Comparison of ENCODE assay signal across 40 cellular contexts in the genomic region with DNA sequence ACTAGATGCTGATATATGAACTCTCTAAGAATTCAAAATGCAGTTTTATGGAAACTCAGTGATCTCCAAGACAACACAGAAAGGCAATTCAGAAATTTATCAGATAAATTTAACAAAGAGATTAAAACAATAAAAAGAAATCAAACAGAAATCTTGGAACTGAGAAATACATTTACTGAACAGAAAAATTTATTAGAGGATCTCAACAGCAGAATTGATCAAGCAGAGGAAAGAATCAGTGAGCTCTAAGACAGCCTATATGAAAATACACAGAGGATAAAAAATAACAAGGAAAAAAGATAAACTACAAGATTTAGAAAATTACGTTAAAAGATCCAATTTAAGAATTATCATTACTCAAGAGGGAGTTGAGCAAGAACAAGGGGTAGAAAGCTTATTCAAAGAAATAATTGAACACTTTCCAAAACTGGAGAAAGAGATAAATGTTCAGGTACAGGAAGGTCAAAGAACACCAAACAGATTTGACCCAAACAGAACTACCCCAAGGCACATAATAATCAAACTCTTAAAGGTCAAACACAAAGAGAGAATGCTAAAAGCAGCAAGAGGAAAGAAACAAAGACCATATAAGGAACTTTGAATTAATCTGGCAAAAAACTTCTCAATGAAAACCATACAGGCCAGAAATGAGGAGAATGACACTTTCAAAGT.
"Had no signal": no experiment of that assay in that cellular context is flagged by ENCODE, and none has a peak within 500 bp of the region (broad histone marks: within the 10 kb centered on the region; RNA-seq: fewer than 3 reads in every experiment).

No MANE protein-coding gene starts in this region.

- H3K36me3 ChIP-seq: adrenal gland, ascending aorta, brain microvascular endothelial cell, breast epithelium, cardiac muscle cell had no signal

- FAIRE-seq: astrocyte, bronchial epithelial cell had no signal

- H3K4me3 ChIP-seq: adrenal gland, ascending aorta, body of pancreas, breast epithelium, cardiac muscle cell had no signal

- H3K4me1 ChIP-seq: adrenal gland, ascending aorta, body of pancreas, breast epithelium had no signal

- ATAC-seq: activated naive CD4-positive, alpha-beta T cell treated with anti-CD3 and anti-CD28 coated beads, Interleukin-2, amount 50 U/mL, for 72 hours; activated naive CD8-positive, alpha-beta T cell treated with anti-CD3 and anti-CD28 coated beads, Interleukin-2, amount 50 U/mL, for 24 hours; activated T-cell treated with anti-CD3 and anti-CD28 coated beads, Interleukin-2, amount 50 U/mL, for 4 hours; activated T-cell treated with anti-CD3 and anti-CD28 coated beads, Interleukin-2, amount 50 U/mL, for 72 hours; activated T-helper 17 cell treated with anti-CD3 and anti-CD28 coated beads, Interleukin-2, amount 50 U/mL, for 72 hours; body of pancreas had no signal

- H3K27ac ChIP-seq: adrenal gland, ascending aorta, body of pancreas, brain microvascular endothelial cell, breast epithelium, cardiac muscle cell had no signal

- H3K27me3 ChIP-seq: adrenal gland, ascending aorta, body of pancreas, brain microvascular endothelial cell, breast epithelium, cardiac muscle cell had no signal

- DNase-seq: activated effector memory CD4-positive, alpha-beta T cell treated with anti-CD3 and anti-CD28 coated beads, Interleukin-2, amount 50 U/mL, for 16 hours; activated effector memory CD4-positive, alpha-beta T cell treated with Interleukin-2 at 50 U/mL for 16 hours; activated gamma-delta T cell; activated gamma-delta T cell treated with Interleukin-2 at 50 U/mL for 16 hours; activated naive CD4-positive, alpha-beta T cell; activated naive CD4-positive, alpha-beta T cell treated with anti-CD3 and anti-CD28 coated beads for 36 hours; activated naive CD4-positive, alpha-beta T cell treated with anti-CD3 and anti-CD28 coated beads, Interleukin-2, amount 10 ng/mL, durations not matched to agents 7 days and 5 days; activated naive CD4-positive, alpha-beta T cell treated with anti-CD3 and anti-CD28 coated beads, Interleukin-2, amount 50 U/mL, for 16 hours; activated naive CD4-positive, alpha-beta T cell treated with Interleukin-2 at 50 U/mL for 16 hours; activated naive CD8-positive, alpha-beta T cell treated with anti-CD3 and anti-CD28 coated beads for 36 hours; activated naive CD8-positive, alpha-beta T cell treated with anti-CD3 and anti-CD28 coated beads, Interleukin-2, amount 10 ng/mL, durations not matched to agents 7 days and 5 days; activated naive CD8-positive, alpha-beta T cell treated with anti-CD3 and anti-CD28 coated beads, Interleukin-2, amount 50 U/mL, for 24 hours; activated T-cell treated with anti-CD3 and anti-CD28 coated beads for 4 hours; activated T-cell treated with anti-CD3 and anti-CD28 coated beads, Interleukin-2, amount 50 U/mL, for 1 hour; activated T-cell treated with anti-CD3 and anti-CD28 coated beads, Interleukin-2, amount 50 U/mL, for 4 hours; activated T-cell treated with anti-CD3 and anti-CD28 coated beads, Interleukin-2, amount 50 U/mL, for 48 hours; activated T-cell treated with anti-CD3 and anti-CD28 coated beads, Interleukin-2, amount 50 U/mL, for 72 hours; adrenal gland; amniotic stem cell; amygdala; anterior cingulate cortex; aorta; body of pancreas; brain microvascular endothelial cell; caudate nucleus; central memory CD4-positive, alpha-beta T cell; cerebellar nuclear complex had no signal

- H3K4me3 Mint-ChIP-seq: activated naive CD4-positive, alpha-beta T cell treated with anti-CD3 and anti-CD28 coated beads for 36 hours; activated naive CD4-positive, alpha-beta T cell treated with anti-CD3 and anti-CD28 coated beads, Interleukin-2, amount 10 ng/mL, durations not matched to agents 7 days and 5 days; activated naive CD4-positive, alpha-beta T cell treated with anti-CD3 and anti-CD28 coated beads, Interleukin-2, amount 50 U/mL, for 24 hours; activated naive CD8-positive, alpha-beta T cell; activated naive CD8-positive, alpha-beta T cell treated with anti-CD3 and anti-CD28 coated beads for 36 hours; activated naive CD8-positive, alpha-beta T cell treated with anti-CD3 and anti-CD28 coated beads, Interleukin-2, amount 10 ng/mL, durations not matched to agents 7 days and 5 days; activated naive CD8-positive, alpha-beta T cell treated with anti-CD3 and anti-CD28 coated beads, Interleukin-2, amount 50 U/mL, for 24 hours; activated T-cell treated with anti-CD3 and anti-CD28 coated beads, Interleukin-2, amount 50 U/mL, for 4 hours; activated T-cell treated with anti-CD3 and anti-CD28 coated beads, Interleukin-2, amount 50 U/mL, for 72 hours; activated T-helper 1 cell treated with anti-CD3 and anti-CD28 coated beads, Interleukin-12 subunit alpha, Interleukin-12 subunit beta, Interleukin-2, Interleukin-4 antibody, amounts not matched to agents 30 ng/mL and 10 ng/mL and 1 ng/mL, durations not matched to agents 14 hours and 24 hours and 36 hours; activated T-helper 17 cell treated with anti-CD3 and anti-CD28 coated beads, Interleukin-2, amount 50 U/mL, for 72 hours; brain; central memory CD8-positive, alpha-beta T cell had no signal

- H3K36me3 Mint-ChIP-seq: activated naive CD4-positive, alpha-beta T cell treated with anti-CD3 and anti-CD28 coated beads, Interleukin-2, amount 10 ng/mL, durations not matched to agents 7 days and 5 days; activated naive CD8-positive, alpha-beta T cell treated with anti-CD3 and anti-CD28 coated beads for 36 hours; activated naive CD8-positive, alpha-beta T cell treated with anti-CD3 and anti-CD28 coated beads, Interleukin-2, amount 10 ng/mL, durations not matched to agents 7 days and 5 days had no signal

- H3K9me3 ChIP-seq: adrenal gland, body of pancreas had no signal

- H3K27me3 Mint-ChIP-seq: brain had no signal

- H3K27ac Mint-ChIP-seq: activated naive CD4-positive, alpha-beta T cell treated with anti-CD3 and anti-CD28 coated beads for 36 hours; activated naive CD4-positive, alpha-beta T cell treated with anti-CD3 and anti-CD28 coated beads, Interleukin-2, amount 10 ng/mL, durations not matched to agents 7 days and 5 days; activated naive CD4-positive, alpha-beta T cell treated with anti-CD3 and anti-CD28 coated beads, Interleukin-2, amount 50 U/mL, for 24 hours; activated naive CD4-positive, alpha-beta T cell treated with anti-CD3 and anti-CD28 coated beads, Interleukin-2, amount 50 U/mL, for 72 hours; activated naive CD8-positive, alpha-beta T cell; activated naive CD8-positive, alpha-beta T cell treated with anti-CD3 and anti-CD28 coated beads for 36 hours; activated naive CD8-positive, alpha-beta T cell treated with anti-CD3 and anti-CD28 coated beads, Interleukin-2, amount 10 ng/mL, durations not matched to agents 7 days and 5 days; activated naive CD8-positive, alpha-beta T cell treated with anti-CD3 and anti-CD28 coated beads, Interleukin-2, amount 50 U/mL, for 24 hours; activated T-cell treated with anti-CD3 and anti-CD28 coated beads, Interleukin-2, amount 50 U/mL, for 72 hours; activated T-helper 1 cell treated with anti-CD3 and anti-CD28 coated beads, Interleukin-12 subunit alpha, Interleukin-12 subunit beta, Interleukin-2, Interleukin-4 antibody, amounts not matched to agents 30 ng/mL and 10 ng/mL and 1 ng/mL, durations not matched to agents 14 hours and 24 hours and 36 hours; activated T-helper 17 cell treated with anti-CD3 and anti-CD28 coated beads, Interleukin-2, amount 50 U/mL, for 72 hours; activated T-helper 2 cell treated with anti-CD3 and anti-CD28 coated beads, Interferon-gamma antibody, Interleukin-2, Interleukin-4, amounts not matched to agents 10 μg/mL and 5 μg/mL and 100 μg/mL, durations not matched to agents 14 hours and 24 hours and 36 hours; brain had no signal

- H3K4me1 Mint-ChIP-seq: activated naive CD4-positive, alpha-beta T cell treated with anti-CD3 and anti-CD28 coated beads, Interleukin-2, amount 50 U/mL, for 24 hours; activated naive CD8-positive, alpha-beta T cell treated with anti-CD3 and anti-CD28 coated beads for 36 hours; activated naive CD8-positive, alpha-beta T cell treated with anti-CD3 and anti-CD28 coated beads, Interleukin-2, amount 50 U/mL, for 24 hours; brain; central memory CD8-positive, alpha-beta T cell had no signal
